In the genomic region with DNA sequence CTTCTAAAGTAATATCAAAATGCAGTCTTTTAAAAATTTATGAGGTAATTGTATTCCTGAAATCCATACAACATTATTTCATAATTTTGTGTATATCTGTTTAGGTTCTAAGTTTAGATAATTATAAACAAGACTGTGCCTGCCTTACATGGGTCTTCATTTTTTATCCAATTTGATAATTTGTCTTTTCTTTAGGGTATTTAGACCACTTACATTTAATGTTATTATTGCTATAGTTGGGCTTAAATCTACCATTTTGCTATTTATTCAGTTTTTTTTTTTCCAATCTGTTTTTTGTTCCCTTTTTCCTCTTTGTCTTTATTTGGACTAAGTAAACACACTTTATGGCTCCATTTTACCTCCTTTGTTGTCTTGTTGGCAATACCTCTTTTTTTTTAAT, we compare ENCODE assay signal across 27 cellular contexts.
"Had no signal": no experiment of that assay in that cellular context is flagged by ENCODE, and none has a peak within 500 bp of the region (broad histone marks: within the 10 kb centered on the region; RNA-seq: fewer than 3 reads in every experiment).

No MANE protein-coding gene starts in this region.

- H3K9me3 ChIP-seq: colonic mucosa, gastrocnemius medialis had no signal

- ATAC-seq: effector memory CD8-positive, alpha-beta T cell; esophagus mucosa; foreskin keratinocyte; gastrocnemius medialis; gastroesophageal sphincter; heart left ventricle; heart right ventricle had no signal

- H3K27ac ChIP-seq: colonic mucosa, coronary artery, dorsolateral prefrontal cortex, epithelial cell of prostate, esophagus muscularis mucosa, esophagus squamous epithelium, foreskin keratinocyte, gastrocnemius medialis, gastroesophageal sphincter, heart left ventricle, heart right ventricle had no signal

- H3K4me3 ChIP-seq: colonic mucosa, coronary artery, dorsolateral prefrontal cortex, esophagus muscularis mucosa, esophagus squamous epithelium, gastrocnemius medialis, gastroesophageal sphincter, heart left ventricle, heart right ventricle had no signal

- H3K27me3 ChIP-seq: colonic mucosa, dorsolateral prefrontal cortex, esophagus muscularis mucosa, esophagus squamous epithelium, foreskin keratinocyte, gastrocnemius medialis, gastroesophageal sphincter, heart left ventricle, heart right ventricle had no signal

- FAIRE-seq: colon, endometrium, endothelial cell of umbilical vein had no signal

- H3K4me1 ChIP-seq: colonic mucosa, esophagus muscularis mucosa, esophagus squamous epithelium, gastrocnemius medialis, gastroesophageal sphincter, heart left ventricle, heart right ventricle had no signal

- DNase-seq: colonic mucosa; cortex of kidney; dermis blood vessel endothelial cell; dorsolateral prefrontal cortex; effector CD4-positive, alpha-beta T cell; effector CD8-positive, alpha-beta T cell; effector memory CD4-positive, alpha-beta T cell; effector memory CD8-positive, alpha-beta T cell; endodermal cell; erythroblast; esophagus squamous epithelium; foreskin fibroblast; foreskin keratinocyte; foreskin melanocyte; gastrocnemius medialis; glutamatergic neuron; head of caudate nucleus; heart left ventricle; heart right ventricle had no signal

- H3K36me3 ChIP-seq: colonic mucosa, esophagus muscularis mucosa, esophagus squamous epithelium, gastrocnemius medialis, gastroesophageal sphincter, heart left ventricle, heart right ventricle had no signal
